8 cellular contexts compared by ENCODE assay signal in the genomic region with DNA sequence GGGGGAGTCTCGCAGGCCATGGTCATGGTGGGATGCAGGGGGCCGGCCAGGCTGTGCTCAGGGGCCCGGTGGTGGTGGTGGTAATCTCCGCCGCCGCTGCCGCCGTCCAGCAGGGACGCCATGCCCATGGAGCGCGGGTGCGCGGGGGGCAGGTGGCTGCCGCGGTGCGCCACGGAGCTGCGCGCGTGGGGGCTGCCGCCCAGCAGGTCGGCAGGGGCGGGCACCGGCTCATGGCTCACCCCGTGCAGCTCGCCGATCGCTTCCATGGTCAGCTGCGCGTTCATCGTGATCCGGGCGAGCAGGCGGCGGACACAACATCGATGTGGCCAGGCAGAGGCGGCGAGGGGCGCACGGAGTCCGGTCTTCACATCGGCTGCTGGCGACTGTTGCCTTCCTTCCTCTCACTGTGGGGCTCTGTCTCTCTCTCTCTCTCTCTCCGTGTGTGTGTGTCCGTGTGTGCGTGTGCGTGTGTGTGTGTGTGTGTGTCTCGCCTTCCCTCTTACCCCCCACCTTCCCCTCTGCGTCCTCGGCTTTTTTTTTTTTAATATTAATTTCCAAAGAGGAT. TPM values are rescaled to one million over a fixed set of nuclear protein-coding genes. Genes with fewer than 3 reads are reported as not detected.
DNase-seq lines count a peak whose midpoint lies in the region; ATAC-seq and TF ChIP-seq lines count a peak whose summit lies in the region.

No MANE protein-coding gene starts in this region.

- no peaks in the 10 kb centered on the region for H3K79me2 ChIP-seq in ACC112 (ENCODE audit: control insufficient read depth, insufficient read depth, low read length, unreplicated experiment)

- no peaks in the 10 kb centered on the region for H3K36me3 Mint-ChIP-seq in naive thymus-derived CD8-positive, alpha-beta T cell

- H3K4me1 ChIP-seq in ACC112 (ENCODE audit: control insufficient read depth, insufficient read depth, low read length, unreplicated experiment) (no peaks in the 10 kb centered on the region), NT2/D1 (ENCODE audit: insufficient read depth, insufficient read length) (peaks cover 5% of the 10 kb centered on the region), foreskin keratinocyte (no peaks in the 10 kb centered on the region)

- peaks cover 9% of the 10 kb centered on the region; the same call in 1 of the 2 replicates for H3K9me3 ChIP-seq in NT2/D1 (ENCODE audit: insufficient read depth, low read length)

- H3K36me3 ChIP-seq in ACC112 (ENCODE audit: insufficient read depth, low read length) (no peaks in the 10 kb centered on the region), NT2/D1 (ENCODE audit: insufficient read depth, insufficient read length, low read length) (peaks cover 25% of the 10 kb centered on the region)

- H3K4me3 ChIP-seq in ACC112 (ENCODE audit: low read depth, low read length) = peak overlapping the region; percentile 74
- H3K4me3 ChIP-seq in NT2/D1 (ENCODE audit: insufficient read length, low read depth) = peak overlapping the region; percentile 61

- no peak overlapping the region for H3K27ac ChIP-seq in ACC112 (ENCODE audit: low read depth, low read length)
- no peak overlapping the region for H3K27ac ChIP-seq in foreskin keratinocyte

- no peak overlapping the region for H2AFZ ChIP-seq in ACC112 (ENCODE audit: low read length, unreplicated experiment)

- TF ChIP-seq CTCF in foreskin keratinocyte (conservative IDR thresholded peaks at IDR 0.05) = no peak

- H3K9ac ChIP-seq in NT2/D1 (ENCODE audit: insufficient read length, low read depth) = peak overlapping the region; percentile 76

- peaks cover 97% of the 10 kb centered on the region for H3K27me3 ChIP-seq in ACC112 (ENCODE audit: insufficient read depth, low read length)
- no peaks in the 10 kb centered on the region for H3K27me3 ChIP-seq in NT2/D1 (ENCODE audit: insufficient read depth, insufficient read length)
- peaks cover 100% of the 10 kb centered on the region for H3K27me3 ChIP-seq in foreskin keratinocyte

- intact Hi-C loops in left colon (cut with DNase I, micrococcal nuclease) = no loop called here

- H3K27me3 Mint-ChIP-seq in naive thymus-derived CD8-positive, alpha-beta T cell = peaks cover 27 to 89% (median 70%) of the 10 kb centered on the region in 5 donors

- POLR2A ChIA-PET in naive thymus-derived CD8-positive, alpha-beta T cell (lab: Charles Lee) = no interaction called here

- H3K4me3 Mint-ChIP-seq in naive thymus-derived CD8-positive, alpha-beta T cell = peak overlapping the region; percentile 58 to 89 (median 74)

- peak; percentile 6 for ATAC-seq in GM18909 (IDR thresholded peaks at IDR 0.05; ENCODE audit: poor library complexity, unreplicated experiment)
- ATAC-seq in naive thymus-derived CD8-positive, alpha-beta T cell = peak; percentile 39
- no peak for ATAC-seq in left colon
- no peak for ATAC-seq in foreskin keratinocyte

- peaks cover 0 to 7% (median 0%) of the 10 kb centered on the region in 9 donors for H3K9me3 Mint-ChIP-seq in naive thymus-derived CD8-positive, alpha-beta T cell

- H3K27ac Mint-ChIP-seq in naive thymus-derived CD8-positive, alpha-beta T cell = no peak overlapping the region

- DNase-seq in NT2/D1 (ENCODE audit: low read depth, low spot score) = no peak
- peak; percentile 31 for DNase-seq in dermis blood vessel endothelial cell
- DNase-seq in naive thymus-derived CD8-positive, alpha-beta T cell = no peak
- DNase-seq in left colon = no peak
- no peak for DNase-seq in stimulated activated CD4-positive, alpha-beta T cell treated with anti-CD3 and anti-CD28 coated beads, Interleukin-4, amount 100 ng/mL, for 24 hours
- DNase-seq in foreskin keratinocyte = no peak

- peaks cover 12 to 30% (median 27%) of the 10 kb centered on the region in 4 donors for H3K4me1 Mint-ChIP-seq in naive thymus-derived CD8-positive, alpha-beta T cell

RNA-seq across cellular contexts. Expression of gene ONECUT1, which starts 0.5 kb away (rescaled TPM):
- total RNA-seq in dermis blood vessel endothelial cell = not detected in 2 replicates
- not detected for total RNA-seq in naive thymus-derived CD8-positive, alpha-beta T cell
- polyA plus RNA-seq in naive thymus-derived CD8-positive, alpha-beta T cell = not detected
- total RNA-seq in left colon = not detected
- total RNA-seq in foreskin keratinocyte = not detected in 2 replicates
- polyA plus RNA-seq in foreskin keratinocyte = not detected in 2 replicates

Comparison
In these comparisons a context has a peak if more than half of its experiments do, and no peak if none do; other contexts are left out.
1. ATAC-seq: peak in GM18909 (single experiment) and naive thymus-derived CD8-positive, alpha-beta T cell (2 of 2); none in left colon (single experiment) and foreskin keratinocyte (single experiment).